ENCODE assay signal across 8 cellular contexts in genomic region chr17:7705269-7706255, GRCh38. TPM values are rescaled to one million over a fixed set of nuclear protein-coding genes. Genes with fewer than 3 reads are reported as not detected.
A peak's percentile ranks its signal among the peaks of the same experiment; 100 is the strongest.
DNase-seq lines count a peak whose midpoint lies in the region; ATAC-seq, FAIRE-seq and TF ChIP-seq lines count a peak whose summit lies in the region.

No MANE protein-coding gene starts in this region.

- H3K27ac ChIP-seq in 22Rv1 (peak overlapping the region; percentile 41; the same call in 1 of the 2 replicates), HUES6 (ENCODE audit: low read depth, low read length) (no peak overlapping the region), dorsolateral prefrontal cortex (peak overlapping the region in 42 of 59 donors; percentile 5 to 83 (median 60))

- H3K4me3 ChIP-seq in HUES6 (ENCODE audit: low read depth, low read length) (peak overlapping the region; percentile 62), dorsolateral prefrontal cortex (peak overlapping the region in 58 of 59 donors; percentile 28 to 75 (median 60))

- intact Hi-C loops in dorsolateral prefrontal cortex (cut with DNase I): no loop called here

- in situ Hi-C loops in GM13976 (cut with MboI; ENCODE audit: low sequenced_read_pairs, unreplicated experiment): no loop called here

- H3K4me1 Mint-ChIP-seq in naive B cell: peaks cover 30 to 31% (median 31%) of the 10 kb centered on the region in 3 donors

- peak overlapping the region in 3 of 6 donors; percentile 29 to 95 (median 74) for H3K27ac Mint-ChIP-seq in naive B cell

- H3K27me3 Mint-ChIP-seq in naive B cell: peaks cover 45 to 83% (median 77%) of the 10 kb centered on the region in 3 donors

- H3K27me3 ChIP-seq in HUES6 (ENCODE audit: control insufficient read depth, insufficient read depth, low read length) (peaks cover 14% of the 10 kb centered on the region), dorsolateral prefrontal cortex (peaks cover 0 to 27% (median 8%) of the 10 kb centered on the region in 45 donors)

- peak; percentile 36 to 46 for ATAC-seq in naive B cell (ENCODE audit: low read depth in 2 of 2)
- ATAC-seq in HG02610 (IDR thresholded peaks at IDR 0.05; ENCODE audit: unreplicated experiment): no peak

- H3K4me3 Mint-ChIP-seq in naive B cell: peak overlapping the region in 7 of 8 donors; percentile 2 to 80 (median 58)

- FAIRE-seq in D721Med (lab: Jason Lieb, UNC): no peak

- H3K36me3 ChIP-seq in HUES6 (ENCODE audit: control insufficient read depth, insufficient read depth, low read length): peaks cover 8% of the 10 kb centered on the region

- H3K9me3 Mint-ChIP-seq in naive B cell: peaks cover 0 to 3% (median 0%) of the 10 kb centered on the region in 7 donors

- H3K4me1 ChIP-seq in HUES6 (ENCODE audit: control insufficient read depth, insufficient read depth, low read length): peaks cover 23% of the 10 kb centered on the region

- peak overlapping the region; percentile 27 for H3K9ac ChIP-seq in HUES6 (ENCODE audit: low read length)

- no peak for DNase-seq in dorsolateral prefrontal cortex
- DNase-seq in naive B cell: no peak
- no peak for DNase-seq in D721Med (ENCODE audit: insufficient read length, low spot score)
- DNase-seq in COLO829 (ENCODE audit: low spot score): no peak
- DNase-seq in GM13976 (ENCODE audit: low spot score): no peak

- TF ChIP-seq CTCF in 22Rv1 (IDR thresholded peaks at IDR 0.05) (no peak), dorsolateral prefrontal cortex (IDR thresholded peaks at IDR 0.05 in 54 of 56, conservative IDR thresholded peaks at IDR 0.05 in 2 of 56; ENCODE audit: low read depth in 1 of 56, partially characterized antibody in 56 of 56) (no peak), D721Med (IDR thresholded peaks at IDR 0.05; ENCODE audit: insufficient read depth, missing control alignments) (no peak), GM13976 (IDR thresholded peaks at IDR 0.05; ENCODE audit: borderline replicate concordance, control extremely low read depth, extremely low read depth, insufficient read depth, missing control alignments) (no peak)

- peaks cover 11 to 46% of the 10 kb centered on the region in 2 donors for H3K36me3 Mint-ChIP-seq in naive B cell

- H3K9me3 ChIP-seq in HUES6 (ENCODE audit: control insufficient read depth, insufficient read depth, low read depth, low read length): no peaks in the 10 kb centered on the region

RNA-seq across cellular contexts. Expression of gene EFNB3, which starts 0.6 kb away (rescaled TPM):
- total RNA-seq in dorsolateral prefrontal cortex: 10 to 100 TPM in 119 of 120 experiments, 1 to 10 TPM in 1; 7.4 to 54.0 (median 30.3) TPM
- not detected for polyA plus RNA-seq in naive B cell (ENCODE audit: low read depth in 6 of 6)

RNA-seq across cellular contexts. Expression of gene DNAH2, which starts 12.0 kb away (rescaled TPM):
- total RNA-seq in dorsolateral prefrontal cortex: 1 to 10 TPM in 119 of 120 experiments, under 1 TPM in 1; 0.96 to 5.4 (median 2.7) TPM
- not detected for polyA plus RNA-seq in naive B cell (ENCODE audit: low read depth in 6 of 6)

RNA-seq across cellular contexts. Expression of gene WRAP53, which starts 17.3 kb away (rescaled TPM):
- 10 to 100 TPM in 19 of 120 experiments, 1 to 10 TPM in 101; 5.1 to 15.5 (median 8.1) TPM for total RNA-seq in dorsolateral prefrontal cortex
- 10 to 100 TPM in 5 of 6 donors, 1 to 10 TPM in 1; 3.2 to 14.9 (median 12.9) TPM for polyA plus RNA-seq in naive B cell (ENCODE audit: low read depth in 6 of 6)

RNA-seq across cellular contexts. Expression of gene TP53, which starts 18.3 kb away (rescaled TPM):
- 10 to 100 TPM in 109 of 120 experiments, 1 to 10 TPM in 11; 5.6 to 31.5 (median 14.8) TPM for total RNA-seq in dorsolateral prefrontal cortex
- polyA plus RNA-seq in naive B cell (ENCODE audit: low read depth in 6 of 6): 10 to 100 TPM; 25.2 to 53.9 (median 47.7) TPM

RNA-seq across cellular contexts. Expression of gene ATP1B2, which starts 54.8 kb away (rescaled TPM):
- total RNA-seq in dorsolateral prefrontal cortex: 100 to 1,000 TPM; 159 to 746 (median 296) TPM
- polyA plus RNA-seq in naive B cell (ENCODE audit: low read depth in 6 of 6): under 1 TPM in 2 of 6 donors, not detected in 4; 0.08 to 0.21 TPM
